In genomic region chr19:2171349-2172145, GRCh38 we compare ENCODE assay signal across 8 cellular contexts. TPM values are rescaled to one million over a fixed set of nuclear protein-coding genes. Genes with fewer than 3 reads are reported as not detected.
A peak's percentile ranks its signal among the peaks of the same experiment; 100 is the strongest.
DNase-seq lines count a peak whose midpoint lies in the region; TF ChIP-seq lines count a peak whose summit lies in the region.

No MANE protein-coding gene starts in this region.

- no peak overlapping the region for H3K9ac ChIP-seq in HUES48 (ENCODE audit: low read depth, low read length)

- no peaks in the 10 kb centered on the region for H3K9me3 ChIP-seq in BE2C
- no peaks in the 10 kb centered on the region for H3K9me3 ChIP-seq in HUES48 (ENCODE audit: control insufficient read depth, insufficient read depth, low read length)

- H3K36me3 ChIP-seq in BE2C (peaks cover 24% of the 10 kb centered on the region), HUES48 (ENCODE audit: control insufficient read depth, insufficient read depth, low read length) (no peaks in the 10 kb centered on the region)

- peak overlapping the region; percentile 40 for H3K4me3 ChIP-seq in BE2C (ENCODE audit: low read depth, low read length)
- H3K4me3 ChIP-seq in HUES48 (ENCODE audit: low read depth, low read length), result no peak overlapping the region
- H3K4me3 ChIP-seq in fibroblast of villous mesenchyme (ENCODE audit: low read depth, low read length), result no peak overlapping the region

- H3K4me1 ChIP-seq in BE2C (peaks cover 44% of the 10 kb centered on the region), HUES48 (ENCODE audit: control insufficient read depth, insufficient read depth, low read length) (peaks cover 14% of the 10 kb centered on the region)

- H3K27me3 ChIP-seq in BE2C (no peaks in the 10 kb centered on the region), HUES48 (ENCODE audit: control insufficient read depth, insufficient read depth, low read length) (no peaks in the 10 kb centered on the region)

- TF ChIP-seq CTCF in BE2C (IDR thresholded peaks at IDR 0.05; ENCODE audit: low read depth, low read length) (peak; percentile 43), fibroblast of villous mesenchyme (IDR thresholded peaks at IDR 0.05; ENCODE audit: insufficient read depth, low read depth, low read length) (peak; percentile 4)

- H3K27ac ChIP-seq in HUES48 (ENCODE audit: low read depth, low read length), result peak overlapping the region; percentile 55

- DNase-seq in BE2C (peak; percentile 83), GM19238 (ENCODE audit: insufficient read length, low spot score) (peak; percentile 93), fibroblast of villous mesenchyme (ENCODE audit: low read depth) (peak; percentile 40), GOT3 (lab: John Stamatoyannopoulos, UW) (no peak), HK-2 (ENCODE audit: unreplicated experiment) (no peak)
- DNase-seq in activated CD8-positive, alpha-beta memory T cell treated with anti-CD3 and anti-CD28 coated beads for 4 hours (ENCODE audit: low read depth in 2 of 2), result peak; percentile 76 to 84
- DNase-seq in stimulated activated CD4-positive, alpha-beta T cell treated with anti-CD3 and anti-CD28 coated beads, Interleukin-2, amount 100 ng/mL, for 48 hours, result peak; percentile 65 to 71

RNA-seq across cellular contexts. Expression of gene DOT1L, which starts 7.8 kb away (rescaled TPM):
- 84.6 TPM for polyA plus RNA-seq in BE2C (2012; ENCODE audit: insufficient read depth, insufficient read length, low read depth)
- 5.6 and 8.4 TPM in 2 replicates for total RNA-seq in fibroblast of villous mesenchyme

RNA-seq across cellular contexts. Expression of gene AP3D1, which starts 20.2 kb away (rescaled TPM):
- 254 TPM for polyA plus RNA-seq in BE2C (2012; ENCODE audit: insufficient read depth, insufficient read length, low read depth)
- 122 and 140 TPM in 2 replicates for total RNA-seq in fibroblast of villous mesenchyme

Comparison
In these comparisons a context has a peak if more than half of its experiments do, and no peak if none do; other contexts are left out.
1. DNase-seq: peak in BE2C (single experiment), GM19238 (single experiment), activated CD8-positive, alpha-beta memory T cell treated with anti-CD3 and anti-CD28 coated beads for 4 hours (2 of 2), fibroblast of villous mesenchyme (single experiment) and stimulated activated CD4-positive, alpha-beta T cell treated with anti-CD3 and anti-CD28 coated beads, Interleukin-2, amount 100 ng/mL, for 48 hours (2 of 2); none in GOT3 (single experiment) and HK-2 (single experiment).